In genomic region chr19:29672319-29672932, GRCh38 we compare ENCODE assay signal across 10 cellular contexts. TPM values are rescaled to one million over a fixed set of nuclear protein-coding genes. Genes with fewer than 3 reads are reported as not detected.
DNase-seq lines count a peak whose midpoint lies in the region; ATAC-seq, FAIRE-seq and TF ChIP-seq lines count a peak whose summit lies in the region.
"Had no signal": no experiment of that assay in that cellular context is flagged by ENCODE, and none has a peak within 500 bp of the region (broad histone marks: within the 10 kb centered on the region; RNA-seq: fewer than 3 reads in every experiment).

No MANE protein-coding gene starts in this region.

- no peaks in the 10 kb centered on the region for H3K27me3 ChIP-seq in lung (ENCODE audit: control insufficient read depth, insufficient read depth)
- H3K27me3 ChIP-seq in pancreas: no peaks in the 10 kb centered on the region

- CTCF ChIA-PET in RWPE1 (lab: Yijun Ruan, JAX): interaction anchor here (1.3 kb wide), 1 partner anchor 44 kb away, joined by 3 read pairs; no protein-coding TSS in a partner anchor

- peaks cover 94% of the 10 kb centered on the region for H3K4me1 Mint-ChIP-seq in activated naive CD4-positive, alpha-beta T cell treated with anti-CD3 and anti-CD28 coated beads, Interleukin-2, amount 50 U/mL, for 24 hours
- H3K4me1 Mint-ChIP-seq in activated T-cell treated with anti-CD3 and anti-CD28 coated beads, Interleukin-2, amount 50 U/mL, for 4 hours (ENCODE audit: low read depth): peaks cover 94% of the 10 kb centered on the region
- peaks cover 21% of the 10 kb centered on the region for H3K4me1 Mint-ChIP-seq in type B pancreatic cell (ENCODE audit: unreplicated experiment)

- H3K9me3 Mint-ChIP-seq in activated naive CD4-positive, alpha-beta T cell treated with anti-CD3 and anti-CD28 coated beads, Interleukin-2, amount 50 U/mL, for 24 hours: no peaks in the 10 kb centered on the region
- H3K9me3 Mint-ChIP-seq in activated T-cell treated with anti-CD3 and anti-CD28 coated beads, Interleukin-2, amount 50 U/mL, for 4 hours: no peaks in the 10 kb centered on the region
- no peaks in the 10 kb centered on the region for H3K9me3 Mint-ChIP-seq in type B pancreatic cell
- H3K9me3 Mint-ChIP-seq: nephron had no signal

- peak overlapping the region; percentile 16 to 80 for H3K27ac ChIP-seq in lung (ENCODE audit: low read depth in 1 of 2, low read length in 1 of 2)
- peak overlapping the region in 2 of 4 donors; percentile 13 to 22 for H3K27ac ChIP-seq in pancreas
- H3K27ac ChIP-seq in RWPE1: no peak overlapping the region

- no peak for DNase-seq in activated naive CD4-positive, alpha-beta T cell treated with Interleukin-2 at 50 U/mL for 16 hours
- DNase-seq in activated T-cell treated with anti-CD3 and anti-CD28 coated beads, Interleukin-2, amount 50 U/mL, for 4 hours: no peak
- DNase-seq in lung (ENCODE audit: low spot score) (no peak), type B pancreatic cell (ENCODE audit: extremely low spot score, unreplicated experiment) (no peak), pancreas (no peak), RWPE1 (ENCODE audit: low spot score) (no peak), foreskin fibroblast (no peak)
- DNase-seq: NCI-H2081 had no signal

- H3K4me1 ChIP-seq in lung (ENCODE audit: control insufficient read depth in 2 of 2, insufficient read depth in 2 of 2, low read length in 2 of 2) (peaks cover 11 to 16% of the 10 kb centered on the region in 2 donors), pancreas (peaks cover 0 to 7% (median 0%) of the 10 kb centered on the region in 3 donors)

- no peaks in the 10 kb centered on the region for H3K27me3 Mint-ChIP-seq in activated naive CD4-positive, alpha-beta T cell treated with anti-CD3 and anti-CD28 coated beads, Interleukin-2, amount 50 U/mL, for 24 hours
- H3K27me3 Mint-ChIP-seq in activated T-cell treated with anti-CD3 and anti-CD28 coated beads, Interleukin-2, amount 50 U/mL, for 4 hours (ENCODE audit: low read depth): no peaks in the 10 kb centered on the region
- no peaks in the 10 kb centered on the region for H3K27me3 Mint-ChIP-seq in type B pancreatic cell

- H3K36me3 ChIP-seq in lung (ENCODE audit: control insufficient read depth in 2 of 2, insufficient read depth in 2 of 2, low read length in 2 of 2): peaks cover 14 to 23% of the 10 kb centered on the region in 2 donors
- peaks cover 0 to 23% (median 5%) of the 10 kb centered on the region in 3 donors for H3K36me3 ChIP-seq in pancreas

- 88 to 91% methylated on average over 8 of the region's 8 CpGs for WGBS in lung, 2 donors
- 83 to 89% methylated on average over 8 of the region's 8 CpGs for WGBS in pancreas, 2 donors

- no peak for TF ChIP-seq CTCF in lung (IDR thresholded peaks at IDR 0.05; ENCODE audit: control extremely low read depth, extremely low read depth)
- no peak for TF ChIP-seq CTCF in type B pancreatic cell (conservative IDR thresholded peaks at IDR 0.05)
- no peak for TF ChIP-seq CTCF in pancreas (IDR thresholded peaks at IDR 0.05)
- no peak for TF ChIP-seq CTCF in RWPE1 (conservative IDR thresholded peaks at IDR 0.05; ENCODE audit: low read depth)
- no peak for TF ChIP-seq CTCF in foreskin fibroblast (IDR thresholded peaks at IDR 0.05; ENCODE audit: low read depth, low read length)

- peaks cover 3% of the 10 kb centered on the region for H3K36me3 Mint-ChIP-seq in activated naive CD4-positive, alpha-beta T cell treated with anti-CD3 and anti-CD28 coated beads, Interleukin-2, amount 50 U/mL, for 24 hours
- H3K36me3 Mint-ChIP-seq in activated T-cell treated with anti-CD3 and anti-CD28 coated beads, Interleukin-2, amount 50 U/mL, for 4 hours (ENCODE audit: insufficient read depth): peaks cover 23% of the 10 kb centered on the region
- H3K36me3 Mint-ChIP-seq in type B pancreatic cell: peaks cover 8% of the 10 kb centered on the region

- intact Hi-C loops in pancreas (cut with DNase I): loop anchor here in 1 of 3 donors (10.0 kb wide), 1 partner anchor 58 kb away; no protein-coding TSS in a partner anchor

- POLR2A ChIA-PET in RWPE1 (lab: Yijun Ruan, JAX; ENCODE audit: low non-redundant PET): interaction anchor here (1.0 kb wide), 1 partner anchor 13 kb away, joined by 3 read pairs; no protein-coding TSS in a partner anchor

- H3K9me3 ChIP-seq in lung (ENCODE audit: control insufficient read depth in 2 of 2, insufficient read depth in 1 of 2, low read length in 1 of 2): no peaks in the 10 kb centered on the region
- H3K9me3 ChIP-seq in pancreas: no peaks in the 10 kb centered on the region

- no peak for FAIRE-seq in pancreas (lab: Jason Lieb, UNC)

- no peak for ATAC-seq in activated T-cell treated with anti-CD3 and anti-CD28 coated beads, Interleukin-2, amount 50 U/mL, for 4 hours
- ATAC-seq in lung (ENCODE audit: insufficient read depth, low FRiP score) (no peak), pancreas (no peak)

- H3K27ac Mint-ChIP-seq in activated naive CD4-positive, alpha-beta T cell treated with anti-CD3 and anti-CD28 coated beads, Interleukin-2, amount 50 U/mL, for 24 hours: peak overlapping the region; percentile 94
- peak overlapping the region; percentile 97 for H3K27ac Mint-ChIP-seq in type B pancreatic cell

- H3K4me3 ChIP-seq in lung (no peak overlapping the region), pancreas (no peak overlapping the region), foreskin fibroblast (ENCODE audit: low read depth in 1 of 2, low read length in 2 of 2) (no peak overlapping the region)

- H3K4me3 Mint-ChIP-seq in activated naive CD4-positive, alpha-beta T cell treated with anti-CD3 and anti-CD28 coated beads, Interleukin-2, amount 50 U/mL, for 24 hours: peak overlapping the region; percentile 52
- peak overlapping the region; percentile 71 for H3K4me3 Mint-ChIP-seq in activated T-cell treated with anti-CD3 and anti-CD28 coated beads, Interleukin-2, amount 50 U/mL, for 4 hours
- peak overlapping the region; percentile 10 for H3K4me3 Mint-ChIP-seq in type B pancreatic cell
- H3K4me3 Mint-ChIP-seq: nephron had no signal

RNA-seq across cellular contexts. Expression of gene PLEKHF1, which starts 7.2 kb away (rescaled TPM):
- total RNA-seq in activated T-cell treated with anti-CD3 and anti-CD28 coated beads, Interleukin-2, amount 50 U/mL, for 4 hours: 10 to 100 TPM; 16.2 to 20.1 (median 18.4) TPM
- total RNA-seq in lung: 10 to 100 TPM in 1 of 2 donors, 1 to 10 TPM in 1; 5.7 to 13.2 TPM
- polyA plus RNA-seq in lung: 10 to 100 TPM in 1 of 2 donors, 1 to 10 TPM in 1; 8.9 to 11.9 TPM
- 6.3 and 16.9 TPM in 2 replicates for total RNA-seq in type B pancreatic cell (ENCODE audit: low replicate concordance)
- 1 to 10 TPM; 2.1 to 8.4 (median 3.7) TPM for total RNA-seq in pancreas
- 1 to 10 TPM; 9.1 to 9.3 TPM for polyA plus RNA-seq in pancreas

RNA-seq across cellular contexts. Expression of gene C19orf12, which starts 42.6 kb away (rescaled TPM):
- total RNA-seq in activated T-cell treated with anti-CD3 and anti-CD28 coated beads, Interleukin-2, amount 50 U/mL, for 4 hours: 10 to 100 TPM; 39.3 to 45.7 (median 41.0) TPM
- 10 to 100 TPM; 19.3 to 26.0 TPM for total RNA-seq in lung
- 10 to 100 TPM; 11.4 to 16.1 TPM for polyA plus RNA-seq in lung
- total RNA-seq in type B pancreatic cell (ENCODE audit: low replicate concordance): 18.0 and 23.9 TPM in 2 replicates
- total RNA-seq in pancreas: 10 to 100 TPM; 11.0 to 16.9 (median 12.9) TPM
- polyA plus RNA-seq in pancreas: 10 to 100 TPM; 11.0 to 11.5 TPM

Comparison
In these comparisons a context has a peak if more than half of its experiments do, and no peak if none do; other contexts are left out.
1. H3K4me3 Mint-ChIP-seq: peak in every context shown above with its lines; median percentile 71 in activated T-cell treated with anti-CD3 and anti-CD28 coated beads, Interleukin-2, amount 50 U/mL, for 4 hours; 52 in activated naive CD4-positive, alpha-beta T cell treated with anti-CD3 and anti-CD28 coated beads, Interleukin-2, amount 50 U/mL, for 24 hours; 10 in type B pancreatic cell.